8 cellular contexts compared by ENCODE assay signal in the genomic region with DNA sequence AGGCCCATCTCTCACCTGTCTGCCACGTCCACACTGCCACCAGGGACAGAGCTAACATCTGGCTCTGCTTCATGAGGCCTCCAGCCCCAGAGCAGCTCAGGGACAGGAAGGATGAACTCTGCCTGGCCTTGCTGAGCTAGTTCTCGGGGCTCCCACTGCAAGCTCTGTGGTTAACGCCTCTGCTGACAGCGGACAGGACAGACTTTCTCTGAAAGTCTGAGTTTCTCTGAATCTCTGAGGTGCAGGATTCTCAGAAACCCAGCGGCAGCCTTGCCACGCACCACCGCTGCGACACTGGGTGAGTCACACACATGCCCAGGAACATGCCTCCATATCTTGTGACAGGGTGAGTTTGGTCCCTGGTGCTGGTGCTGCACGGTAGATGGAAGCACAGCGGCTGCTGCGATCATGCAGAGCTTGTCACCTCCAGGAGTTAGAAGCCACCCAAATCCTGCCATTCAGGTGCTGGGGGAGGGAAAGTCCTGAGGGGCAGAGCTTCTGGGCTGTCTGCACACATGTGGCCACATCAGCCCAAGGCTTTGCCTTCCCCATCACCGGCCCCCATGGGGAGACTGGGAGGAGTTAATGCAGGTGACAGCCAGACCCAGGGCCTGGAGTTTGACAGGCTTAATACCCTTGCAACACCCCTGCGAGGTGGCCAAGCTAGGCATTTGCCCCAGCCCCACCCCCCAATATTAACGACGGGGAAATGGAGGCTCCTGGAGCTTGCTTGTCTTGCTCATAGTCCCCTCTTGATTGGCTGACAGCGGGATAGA.
DNase-seq lines count a peak whose midpoint lies in the region; ATAC-seq and TF ChIP-seq lines count a peak whose summit lies in the region.

No MANE protein-coding gene starts in this region.

- peaks cover 16% of the 10 kb centered on the region for H3K36me3 Mint-ChIP-seq in neural progenitor cell

- no peaks in the 10 kb centered on the region for H3K4me1 Mint-ChIP-seq in neural progenitor cell

- no peaks in the 10 kb centered on the region for H3F3A ChIP-seq in neural progenitor cell (ENCODE audit: low read depth)

- no peaks in the 10 kb centered on the region for H3K27me3 ChIP-seq in neural progenitor cell

- TF ChIP-seq CTCF in neural progenitor cell (IDR thresholded peaks at IDR 0.05) = no peak

- ATAC-seq in GM19023 (IDR thresholded peaks at IDR 0.05; ENCODE audit: unreplicated experiment) (peak; percentile 96), HG03095 (IDR thresholded peaks at IDR 0.05; ENCODE audit: unreplicated experiment) (peak; percentile 98)

- no peaks in the 10 kb centered on the region for H4K20me1 ChIP-seq in neural progenitor cell (ENCODE audit: low read depth)

- no peaks in the 10 kb centered on the region for H3K36me3 ChIP-seq in neural progenitor cell

- no peak overlapping the region for H3K27ac ChIP-seq in neural progenitor cell

- no peak overlapping the region for H3K4me3 Mint-ChIP-seq in neural progenitor cell

- no peak overlapping the region for H2AFZ ChIP-seq in neural progenitor cell (replicated peaks)

- no peaks in the 10 kb centered on the region for H3K4me1 ChIP-seq in neural progenitor cell

- peaks cover 2% of the 10 kb centered on the region for H3K27me3 Mint-ChIP-seq in neural progenitor cell (ENCODE audit: insufficient read depth, low read depth)

- no peaks in the 10 kb centered on the region for H3K79me2 ChIP-seq in neural progenitor cell (ENCODE audit: low read depth)

- no peak overlapping the region for H3K27ac Mint-ChIP-seq in neural progenitor cell

- H3K9ac ChIP-seq in neural progenitor cell = no peak overlapping the region

- peaks cover 9% of the 10 kb centered on the region for H3K9me3 Mint-ChIP-seq in neural progenitor cell

- DNase-seq in activated CD4-positive, alpha-beta T cell treated with anti-CD3 and anti-CD28 coated beads for 1 hour = peak; percentile 62
- DNase-seq in erythroblast (lab: John Stamatoyannopoulos, UW) (peak; percentile 39 to 52), HCEC 1CT (no peak), NCI-H1048 (lab: John Stamatoyannopoulos, UW) (no peak), neural progenitor cell (ENCODE audit: low spot score) (no peak)
- DNase-seq in stimulated activated CD8-positive, alpha-beta memory T cell treated with anti-CD3 and anti-CD28 coated beads, Interleukin-7, amount 100 ng/mL, for 24 hours (ENCODE audit: low read depth) = peak; percentile 67

- no peaks in the 10 kb centered on the region for H3K9me3 ChIP-seq in neural progenitor cell (ENCODE audit: low read depth)

- peak; percentile 55 for TF ChIP-seq POLR2A in erythroblast (IDR thresholded peaks at IDR 0.05; ENCODE audit: low read length)

- H3K4me2 ChIP-seq in neural progenitor cell = no peak overlapping the region

- H3K4me3 ChIP-seq in neural progenitor cell = no peak overlapping the region

Comparison
In these comparisons a context has a peak if more than half of its experiments do, and no peak if none do; other contexts are left out.
1. DNase-seq: peak in activated CD4-positive, alpha-beta T cell treated with anti-CD3 and anti-CD28 coated beads for 1 hour (single experiment), erythroblast (2 of 2) and stimulated activated CD8-positive, alpha-beta memory T cell treated with anti-CD3 and anti-CD28 coated beads, Interleukin-7, amount 100 ng/mL, for 24 hours (single experiment); none in HCEC 1CT (single experiment), NCI-H1048 (single experiment) and neural progenitor cell (single experiment).